9 cellular contexts compared by ENCODE assay signal in genomic region chr7:41940760-41941343, GRCh38.
DNase-seq lines count a peak whose midpoint lies in the region; ATAC-seq lines count a peak whose summit lies in the region.
"Had no signal": no experiment of that assay in that cellular context is flagged by ENCODE, and none has a peak within 500 bp of the region (broad histone marks: within the 10 kb centered on the region; RNA-seq: fewer than 3 reads in every experiment).

No MANE protein-coding gene starts in this region.

- POLR2A ChIA-PET in activated CD4-positive, alpha-beta memory T cell treated with anti-CD3 and anti-CD28 coated beads, Interleukin-2, amount 10 ng/mL, durations not matched to agents 7 days and 5 days (lab: Charles Lee), result no interaction called here

- CTCF ChIA-PET in activated CD4-positive, alpha-beta memory T cell treated with anti-CD3 and anti-CD28 coated beads, Interleukin-2, amount 10 ng/mL, durations not matched to agents 7 days and 5 days (lab: Charles Lee), result interaction anchor here (0.6 to 1.5 kb wide), 21 partner anchors 9 to 1321 kb away, joined by 3 to 8 read pairs (median 4); no protein-coding TSS in a partner anchor

- peak; percentile 80 for DNase-seq in COLO829 (ENCODE audit: low spot score)
- peak; percentile 38 for DNase-seq in NCI-H526 treated with DMSO at 0.1 percent for 48 hours (lab: John Stamatoyannopoulos, UW)
- peak; percentile 59 for DNase-seq in activated CD4-positive, alpha-beta memory T cell treated with anti-CD3 and anti-CD28 coated beads, Interleukin-2, amount 10 ng/mL, durations not matched to agents 7 days and 5 days
- peak; percentile 60 for DNase-seq in epidermal melanocyte (ENCODE audit: insufficient read length, low spot score)
- peak; percentile 76 for DNase-seq in mucosa of gallbladder (ENCODE audit: low spot score)
- DNase-seq in stimulated activated naive CD8-positive, alpha-beta T cell treated with anti-CD3 and anti-CD28 coated beads, Interleukin-15, Interleukin-2, amounts not matched to agents 100 U/mL and 50 U/mL, for 24 hours, result peak; percentile 54

- peaks cover 2% of the 10 kb centered on the region for H3K4me1 Mint-ChIP-seq in activated CD4-positive, alpha-beta memory T cell treated with anti-CD3 and anti-CD28 coated beads, Interleukin-2, amount 10 ng/mL, durations not matched to agents 7 days and 5 days

- H3K36me3 Mint-ChIP-seq in activated CD4-positive, alpha-beta memory T cell treated with anti-CD3 and anti-CD28 coated beads, Interleukin-2, amount 10 ng/mL, durations not matched to agents 7 days and 5 days (ENCODE audit: low read depth), result no peaks in the 10 kb centered on the region
- H3K36me3 Mint-ChIP-seq: activated naive CD4-positive, alpha-beta T cell treated with anti-CD3 and anti-CD28 coated beads, Interleukin-2, amount 50 U/mL, for 24 hours had no signal

- H3K9me3 Mint-ChIP-seq in activated CD4-positive, alpha-beta memory T cell treated with anti-CD3 and anti-CD28 coated beads, Interleukin-2, amount 10 ng/mL, durations not matched to agents 7 days and 5 days, result no peaks in the 10 kb centered on the region
- H3K9me3 Mint-ChIP-seq: activated naive CD4-positive, alpha-beta T cell treated with anti-CD3 and anti-CD28 coated beads, Interleukin-2, amount 50 U/mL, for 24 hours had no signal

- H3K27ac Mint-ChIP-seq in activated CD4-positive, alpha-beta memory T cell treated with anti-CD3 and anti-CD28 coated beads, Interleukin-2, amount 10 ng/mL, durations not matched to agents 7 days and 5 days, result no peak overlapping the region

- peak; percentile 80 for ATAC-seq in GM19351 (IDR thresholded peaks at IDR 0.05; ENCODE audit: unreplicated experiment)
- peak; percentile 79 for ATAC-seq in HG03354 (IDR thresholded peaks at IDR 0.05; ENCODE audit: poor library complexity, severe bottlenecking, unreplicated experiment)
- peak; percentile 61 for ATAC-seq in stimulated activated naive CD8-positive, alpha-beta T cell treated with anti-CD3 and anti-CD28 coated beads, Interleukin-15, Interleukin-2, amounts not matched to agents 100 U/mL and 50 U/mL, for 24 hours

- H3K4me3 Mint-ChIP-seq in activated CD4-positive, alpha-beta memory T cell treated with anti-CD3 and anti-CD28 coated beads, Interleukin-2, amount 10 ng/mL, durations not matched to agents 7 days and 5 days, result no peak overlapping the region
- H3K4me3 Mint-ChIP-seq: activated naive CD4-positive, alpha-beta T cell treated with anti-CD3 and anti-CD28 coated beads, Interleukin-2, amount 50 U/mL, for 24 hours had no signal

- peaks cover 21% of the 10 kb centered on the region for H3K27me3 Mint-ChIP-seq in activated CD4-positive, alpha-beta memory T cell treated with anti-CD3 and anti-CD28 coated beads, Interleukin-2, amount 10 ng/mL, durations not matched to agents 7 days and 5 days

Comparison
In these comparisons a context has a peak if more than half of its experiments do, and no peak if none do; other contexts are left out.
1. Peak in every context shown above with its lines: DNase-seq and ATAC-seq.